1 cellular context compared by ENCODE assay signal in genomic region chr11:84866922-84867321, GRCh38.
TF ChIP-seq lines count a peak whose summit lies in the region.

No MANE protein-coding gene starts in this region.

TF ChIP-seq in IMR-90, 13 proteins besides CTCF, POLR2A, EP300 and RAD21:
- TF ChIP-seq SMC3 (IDR thresholded peaks at IDR 0.05; ENCODE audit: low read depth, low read length) (no peak), MAZ (IDR thresholded peaks at IDR 0.05; ENCODE audit: borderline replicate concordance, low read depth, low read length) (no peak), FOS (IDR thresholded peaks at IDR 0.05; ENCODE audit: low read depth, low read length) (no peak)
TF ChIP-seq in IMR-90: peak in this region for 0.
